18 cellular contexts compared by ENCODE assay signal in genomic region chr1:199759268-199759724, GRCh38.
DNase-seq lines count a peak whose midpoint lies in the region; ATAC-seq and TF ChIP-seq lines count a peak whose summit lies in the region.
"Had no signal": no experiment of that assay in that cellular context is flagged by ENCODE, and none has a peak within 500 bp of the region (broad histone marks: within the 10 kb centered on the region; RNA-seq: fewer than 3 reads in every experiment).

No MANE protein-coding gene starts in this region.

- H3K27ac Mint-ChIP-seq in mesothelial cell of epicardium: peak overlapping the region; percentile 62
- no peak overlapping the region for H3K27ac Mint-ChIP-seq in stimulated activated memory B cell treated with anti-CD40 and anti-IgM and Interleukin-4, amounts not matched to agents 10 μg/mL and 1 μg/mL and 100 μg/mL, for 72 hours
- H3K27ac Mint-ChIP-seq: activated B cell treated with CpG ODN at 0.5 μM for 24 hours had no signal

- intact Hi-C loops in uterus (cut with DNase I; ENCODE audit: low total_unique reads): no loop called here

- H3K36me3 ChIP-seq in uterus: no peaks in the 10 kb centered on the region
- H3K36me3 ChIP-seq: adrenal gland, BE2C had no signal

- no peak overlapping the region for H3K4me3 ChIP-seq in uterus
- H3K4me3 ChIP-seq: adrenal gland, K562, psoas muscle had no signal

- DNase-seq in EH (ENCODE audit: low read depth) (peak; percentile 3), NCI-H226 (peak; percentile 89), epithelial cell of prostate (ENCODE audit: low read depth, low spot score) (no peak), mesothelial cell of epicardium (ENCODE audit: low spot score in 2 of 2, unreplicated experiment in 2 of 2) (no peak), uterus (no peak), KG1 (lab: John Stamatoyannopoulos, UW) (no peak), UCSD-AML1 (lab: John Stamatoyannopoulos, UW; ENCODE audit: unreplicated experiment) (no peak)
- DNase-seq: activated B cell treated with CpG ODN at 0.5 μM for 24 hours; activated T-cell treated with anti-CD3 and anti-CD28 coated beads for 4 hours; adrenal gland; BE2C; hippocampal formation; NCI-H2029; psoas muscle; stimulated activated CD4-positive, alpha-beta T cell treated with anti-CD3 and anti-CD28 coated beads, Interleukin-4, amount 100 ng/mL, for 1 hour; stimulated activated naive CD8-positive, alpha-beta T cell treated with anti-CD3 and anti-CD28 coated beads, Interleukin-15, Interleukin-2, amounts not matched to agents 100 U/mL and 50 U/mL, for 24 hours had no signal

- no peaks in the 10 kb centered on the region for H3K4me1 ChIP-seq in uterus
- H3K4me1 ChIP-seq: adrenal gland, BE2C, psoas muscle had no signal

- H3K36me3 Mint-ChIP-seq in mesothelial cell of epicardium: no peaks in the 10 kb centered on the region
- H3K36me3 Mint-ChIP-seq in stimulated activated memory B cell treated with anti-CD40 and anti-IgM and Interleukin-4, amounts not matched to agents 10 μg/mL and 1 μg/mL and 100 μg/mL, for 72 hours: no peaks in the 10 kb centered on the region

- no peaks in the 10 kb centered on the region for H3K9me3 Mint-ChIP-seq in mesothelial cell of epicardium
- no peaks in the 10 kb centered on the region for H3K9me3 Mint-ChIP-seq in stimulated activated memory B cell treated with anti-CD40 and anti-IgM and Interleukin-4, amounts not matched to agents 10 μg/mL and 1 μg/mL and 100 μg/mL, for 72 hours
- H3K9me3 Mint-ChIP-seq: activated B cell treated with CpG ODN at 0.5 μM for 24 hours had no signal

- no peaks in the 10 kb centered on the region for H3K9me3 ChIP-seq in uterus
- H3K9me3 ChIP-seq: adrenal gland, BE2C, psoas muscle had no signal

- H3K27me3 Mint-ChIP-seq in mesothelial cell of epicardium (ENCODE audit: low read depth): peaks cover 4% of the 10 kb centered on the region
- H3K27me3 Mint-ChIP-seq in stimulated activated memory B cell treated with anti-CD40 and anti-IgM and Interleukin-4, amounts not matched to agents 10 μg/mL and 1 μg/mL and 100 μg/mL, for 72 hours: peaks cover 15% of the 10 kb centered on the region

- ATAC-seq in stimulated activated memory B cell treated with anti-CD40 and anti-IgM and Interleukin-4, amounts not matched to agents 10 μg/mL and 1 μg/mL and 100 μg/mL, for 72 hours: no peak
- ATAC-seq: K562; psoas muscle; stimulated activated naive CD8-positive, alpha-beta T cell treated with anti-CD3 and anti-CD28 coated beads, Interleukin-15, Interleukin-2, amounts not matched to agents 100 U/mL and 50 U/mL, for 24 hours had no signal

- no peak for TF ChIP-seq POLR2A in uterus (IDR thresholded peaks at IDR 0.05)

- TF ChIP-seq CTCF in mesothelial cell of epicardium (IDR thresholded peaks at IDR 0.05; ENCODE audit: unreplicated experiment) (no peak), uterus (IDR thresholded peaks at IDR 0.05) (no peak)

- peak overlapping the region; percentile 92 for H3K27ac ChIP-seq in epithelial cell of prostate
- no peak overlapping the region for H3K27ac ChIP-seq in uterus
- H3K27ac ChIP-seq: adrenal gland, psoas muscle had no signal

- no peaks in the 10 kb centered on the region for H3K27me3 ChIP-seq in uterus
- H3K27me3 ChIP-seq: adrenal gland had no signal

- no peak overlapping the region for H3K4me3 Mint-ChIP-seq in mesothelial cell of epicardium
- H3K4me3 Mint-ChIP-seq in stimulated activated memory B cell treated with anti-CD40 and anti-IgM and Interleukin-4, amounts not matched to agents 10 μg/mL and 1 μg/mL and 100 μg/mL, for 72 hours: no peak overlapping the region
- H3K4me3 Mint-ChIP-seq: activated B cell treated with CpG ODN at 0.5 μM for 24 hours had no signal

- H3K4me1 Mint-ChIP-seq in mesothelial cell of epicardium: peaks cover 9% of the 10 kb centered on the region
- H3K4me1 Mint-ChIP-seq in stimulated activated memory B cell treated with anti-CD40 and anti-IgM and Interleukin-4, amounts not matched to agents 10 μg/mL and 1 μg/mL and 100 μg/mL, for 72 hours: no peaks in the 10 kb centered on the region
- H3K4me1 Mint-ChIP-seq: activated B cell treated with CpG ODN at 0.5 μM for 24 hours had no signal

Comparison
In these comparisons a context has a peak if more than half of its experiments do, and no peak if none do; other contexts are left out.
1. DNase-seq: peak in EH (single experiment) and NCI-H226 (single experiment); none in epithelial cell of prostate (single experiment), mesothelial cell of epicardium (0 of 2), uterus (0 of 2), KG1 (single experiment) and UCSD-AML1 (single experiment).